Comparison of ENCODE assay signal across 11 cellular contexts in genomic region chr18:46416706-46417638, GRCh38.
DNase-seq lines count a peak whose midpoint lies in the region; ATAC-seq, FAIRE-seq and TF ChIP-seq lines count a peak whose summit lies in the region.
"Had no signal": no experiment of that assay in that cellular context is flagged by ENCODE, and none has a peak within 500 bp of the region (broad histone marks: within the 10 kb centered on the region; RNA-seq: fewer than 3 reads in every experiment).

No MANE protein-coding gene starts in this region.

- DNase-seq in NCI-H2029 (lab: John Stamatoyannopoulos, UW): peak; percentile 75
- no peak for DNase-seq in NCI-H2029 treated with DMSO at 0.1 percent for 48 hours (lab: John Stamatoyannopoulos, UW)
- peak; percentile 50 for DNase-seq in NB4 (ENCODE audit: low read depth)
- peak; percentile 71 for DNase-seq in glutamatergic neuron
- no peak for DNase-seq in body of pancreas
- DNase-seq in GM12892 (ENCODE audit: insufficient read length): no peak
- DNase-seq in GM03348 (ENCODE audit: low spot score): no peak
- DNase-seq: activated B cell treated with CpG ODN at 0.5 μM for 24 hours, midbrain had no signal

- intact Hi-C loops in body of pancreas (cut with DNase I): no loop called here

- H3K36me3 Mint-ChIP-seq in glutamatergic neuron (ENCODE audit: unreplicated experiment): no peaks in the 10 kb centered on the region

- H3K27ac ChIP-seq in body of pancreas: no peak overlapping the region
- H3K27ac ChIP-seq: tibial artery had no signal

- no peaks in the 10 kb centered on the region for H3K9me3 ChIP-seq in body of pancreas
- H3K9me3 ChIP-seq: tibial artery had no signal

- peaks cover 16% of the 10 kb centered on the region for H3K27me3 Mint-ChIP-seq in glutamatergic neuron (ENCODE audit: unreplicated experiment)
- H3K27me3 Mint-ChIP-seq: activated B cell treated with CpG ODN at 0.5 μM for 24 hours had no signal

- H3K27me3 ChIP-seq in body of pancreas: no peaks in the 10 kb centered on the region
- H3K27me3 ChIP-seq: tibial artery had no signal

- ATAC-seq in GM21526 (IDR thresholded peaks at IDR 0.05; ENCODE audit: low FRiP score, unreplicated experiment): peak; percentile 87
- no peak for ATAC-seq in body of pancreas

- 84 to 93% methylated on average over 4 of the region's 4 CpGs for WGBS in body of pancreas, 2 donors

- no peaks in the 10 kb centered on the region for H3K36me3 ChIP-seq in body of pancreas (replicated peaks in 1 of 2; ENCODE audit: insufficient read depth in 1 of 2, low read depth in 2 of 2)
- H3K36me3 ChIP-seq: tibial artery had no signal

- H3K9me3 Mint-ChIP-seq in glutamatergic neuron (ENCODE audit: unreplicated experiment): peaks cover 3% of the 10 kb centered on the region
- H3K9me3 Mint-ChIP-seq: activated B cell treated with CpG ODN at 0.5 μM for 24 hours had no signal

- TF ChIP-seq CTCF in NB4 (IDR thresholded peaks at IDR 0.05; ENCODE audit: low read depth, low read length) (no peak), glutamatergic neuron (IDR thresholded peaks at IDR 0.05; ENCODE audit: partially characterized antibody, unreplicated experiment) (no peak), body of pancreas (IDR thresholded peaks at IDR 0.05) (no peak)

- TF ChIP-seq POLR2A in NB4 (IDR thresholded peaks at IDR 0.05; ENCODE audit: extremely low read depth, insufficient read length) (no peak), body of pancreas (IDR thresholded peaks at IDR 0.05) (no peak), GM12892 (IDR thresholded peaks at IDR 0.05; ENCODE audit: low read depth, low read length) (no peak)

- H3K27ac Mint-ChIP-seq in glutamatergic neuron (ENCODE audit: unreplicated experiment): peak overlapping the region; percentile 5
- H3K27ac Mint-ChIP-seq: activated B cell treated with CpG ODN at 0.5 μM for 24 hours had no signal

- H3K4me3 Mint-ChIP-seq in glutamatergic neuron (ENCODE audit: unreplicated experiment): peak overlapping the region; percentile 14
- H3K4me3 Mint-ChIP-seq: activated B cell treated with CpG ODN at 0.5 μM for 24 hours had no signal

- no peaks in the 10 kb centered on the region for H3K4me1 ChIP-seq in body of pancreas

- no peak overlapping the region for H3K4me3 ChIP-seq in NB4 (ENCODE audit: low read depth, low read length)
- no peak overlapping the region for H3K4me3 ChIP-seq in body of pancreas
- H3K4me3 ChIP-seq: tibial artery had no signal

- peaks cover 40% of the 10 kb centered on the region for H3K4me1 Mint-ChIP-seq in glutamatergic neuron (ENCODE audit: low read depth, unreplicated experiment)
- H3K4me1 Mint-ChIP-seq: activated B cell treated with CpG ODN at 0.5 μM for 24 hours had no signal

- FAIRE-seq in GM12892 (lab: Jason Lieb, UNC): no peak

Comparison
In these comparisons a context has a peak if more than half of its experiments do, and no peak if none do; other contexts are left out.
1. DNase-seq: peak in NCI-H2029 (single experiment), NB4 (single experiment) and glutamatergic neuron (single experiment); none in NCI-H2029 treated with DMSO at 0.1 percent for 48 hours (single experiment), body of pancreas (0 of 4), GM12892 (single experiment) and GM03348 (single experiment).